25 cellular contexts compared by ENCODE assay signal in the genomic region with DNA sequence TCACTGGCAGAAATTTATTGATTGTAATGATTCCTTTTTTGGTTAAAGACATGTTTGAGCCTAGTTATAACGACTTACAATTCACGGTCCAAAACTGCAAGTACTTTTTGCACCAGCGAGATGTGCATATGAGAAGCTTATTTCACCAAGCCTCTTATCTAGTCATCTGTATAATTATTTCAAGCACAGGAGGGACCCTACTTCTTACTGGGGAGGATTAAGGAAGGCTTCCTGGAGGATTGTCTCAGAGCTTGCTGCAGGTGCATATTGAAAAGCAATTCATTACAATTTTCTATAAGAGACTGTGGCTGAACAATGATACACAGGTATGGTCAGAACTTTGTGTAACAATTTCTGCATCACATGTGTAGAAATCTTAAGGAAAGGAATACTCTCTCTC.
"Had no signal": no experiment of that assay in that cellular context is flagged by ENCODE, and none has a peak within 500 bp of the region (broad histone marks: within the 10 kb centered on the region; RNA-seq: fewer than 3 reads in every experiment).

No MANE protein-coding gene starts in this region.

- H3K9me2 ChIP-seq: SK-N-SH had no signal

- H3K27ac ChIP-seq: HL-60, KMS-11, SJSA1 had no signal

- DNase-seq: Kasumi-1, MV-4-11, NCI-H1048, NCI-H1105, NCI-H1417, NCI-H1436 treated with DMSO at 0.1 percent for 48 hours, NCI-H1694, NCI-H187 treated with DMSO at 0.1 percent for 48 hours, NCI-H2029 treated with DMSO at 0.1 percent for 48 hours, NCI-H2171, NCI-H226, NCI-H446, NCI-H510A, NCI-H526, Right ventricle myocardium superior, RPMI8226, SIG-M5, SK-N-SH, SW 1271, T-cell had no signal

- H3K4me3 ChIP-seq: K562, SJSA1 had no signal

- H3K4me3 Mint-ChIP-seq: IgD-negative memory B cell, T-cell had no signal

- H3K4me2 ChIP-seq: KMS-11, SK-N-SH had no signal

- H3K9me3 Mint-ChIP-seq: T-cell had no signal

- ATAC-seq: K562, T-cell had no signal

- H3K27me3 ChIP-seq: SJSA1 had no signal

- H3K36me3 ChIP-seq: SJSA1 had no signal

- H3K9ac ChIP-seq: KMS-11, SK-N-SH had no signal

- H3K36me3 Mint-ChIP-seq: IgD-negative memory B cell, T-cell had no signal

- H3K27ac Mint-ChIP-seq: IgD-negative memory B cell, T-cell had no signal

- H3K9me3 ChIP-seq: SJSA1, SK-N-SH had no signal
